In the genomic region with DNA sequence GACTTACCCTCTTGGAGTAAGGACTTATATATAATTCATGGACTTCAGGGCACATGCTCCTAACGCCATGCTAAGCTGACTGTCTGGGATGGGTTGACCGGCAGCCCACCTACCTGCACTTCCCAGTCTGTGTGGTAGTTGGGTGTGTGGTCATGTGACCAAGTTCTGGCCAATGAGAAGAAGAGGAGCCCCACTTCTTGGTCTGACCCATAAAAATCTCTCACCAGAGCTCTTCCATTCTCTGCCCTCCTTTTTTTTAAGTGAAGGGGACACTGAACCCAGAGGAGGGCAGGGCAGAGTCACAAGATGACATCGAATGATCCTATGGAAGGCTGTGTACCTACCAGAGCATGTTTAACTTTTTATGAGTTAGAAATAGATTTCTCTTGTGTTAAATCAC, we compare ENCODE assay signal across 14 cellular contexts.
DNase-seq lines count a peak whose midpoint lies in the region; ATAC-seq and TF ChIP-seq lines count a peak whose summit lies in the region.
"Had no signal": no experiment of that assay in that cellular context is flagged by ENCODE, and none has a peak within 500 bp of the region (broad histone marks: within the 10 kb centered on the region; RNA-seq: fewer than 3 reads in every experiment).

No MANE protein-coding gene starts in this region.

- no peak for TF ChIP-seq EP300 in gastroesophageal sphincter (IDR thresholded peaks at IDR 0.05)

- 50 to 82% methylated on average over 1 to 2 of the region's 3 CpGs for WGBS in gastroesophageal sphincter (ENCODE audit: low coverage in 1 of 2), 2 donors

- peak overlapping the region; percentile 43 for H3K4me2 ChIP-seq in skeletal muscle satellite cell (ENCODE audit: low read length)

- no peak for TF ChIP-seq CTCF in gastroesophageal sphincter (IDR thresholded peaks at IDR 0.05)

- no peaks in the 10 kb centered on the region for H3K9me3 ChIP-seq in gastroesophageal sphincter
- no peaks in the 10 kb centered on the region for H3K9me3 ChIP-seq in skeletal muscle satellite cell (replicated peaks; ENCODE audit: low read length)
- H3K9me3 ChIP-seq: uterus had no signal

- H3K9ac ChIP-seq in skeletal muscle satellite cell (ENCODE audit: low read depth, low read length): peak overlapping the region; percentile 47

- peak; percentile 48 for ATAC-seq in SK-N-SH treated with all-trans-retinoic acid at 6 μM for 48 hours
- no peak for ATAC-seq in gastroesophageal sphincter
- ATAC-seq in HG03045 (IDR thresholded peaks at IDR 0.05; ENCODE audit: unreplicated experiment): no peak
- ATAC-seq in GM19324 (IDR thresholded peaks at IDR 0.05; ENCODE audit: low FRiP score, unreplicated experiment): no peak
- ATAC-seq: activated CD4-positive, alpha-beta T cell treated with anti-CD3 and anti-CD28 coated beads for 36 hours; stimulated activated naive CD8-positive, alpha-beta T cell treated with anti-CD3 and anti-CD28 coated beads, Interleukin-15, amount 100 ng/mL, for 72 hours had no signal

- H3K27me3 ChIP-seq in gastroesophageal sphincter (no peaks in the 10 kb centered on the region), skeletal muscle satellite cell (ENCODE audit: control insufficient read depth, insufficient read depth, low read length) (no peaks in the 10 kb centered on the region)
- H3K27me3 ChIP-seq: uterus had no signal

- peaks cover 2 to 51% (median 22%) of the 10 kb centered on the region in 3 donors for H3K4me1 ChIP-seq in gastroesophageal sphincter
- peaks cover 31% of the 10 kb centered on the region for H3K4me1 ChIP-seq in skeletal muscle satellite cell (ENCODE audit: control insufficient read depth, insufficient read depth, low read length)
- H3K4me1 ChIP-seq: uterus had no signal

- H3K36me3 ChIP-seq in gastroesophageal sphincter (no peaks in the 10 kb centered on the region), skeletal muscle satellite cell (ENCODE audit: insufficient read depth, low read length) (no peaks in the 10 kb centered on the region)
- H3K36me3 ChIP-seq: uterus had no signal

- no peak for TF ChIP-seq POLR2A in gastroesophageal sphincter (IDR thresholded peaks at IDR 0.05)

- peak overlapping the region; percentile 74 to 86 (median 79) for H3K27ac ChIP-seq in gastroesophageal sphincter

- DNase-seq in EL: peak; percentile 32
- no peak for DNase-seq in NCI-H748 (lab: John Stamatoyannopoulos, UW; ENCODE audit: unreplicated experiment)
- no peak for DNase-seq in ecto neural progenitor cell (ENCODE audit: low spot score)
- DNase-seq: activated CD4-positive, alpha-beta T cell treated with anti-CD3 and anti-CD28 coated beads for 36 hours; activated effector memory CD4-positive, alpha-beta T cell treated with anti-CD3 and anti-CD28 coated beads, Interleukin-2, amount 50 U/mL, for 16 hours; NCI-H1048; NCI-H526 treated with DMSO at 0.1 percent for 48 hours; stimulated activated naive CD8-positive, alpha-beta T cell treated with anti-CD3 and anti-CD28 coated beads, Interleukin-15, amount 100 ng/mL, for 72 hours; uterus had no signal

- no peak overlapping the region for H3K4me3 ChIP-seq in gastroesophageal sphincter
- H3K4me3 ChIP-seq in skeletal muscle satellite cell (ENCODE audit: low read length): no peak overlapping the region
- H3K4me3 ChIP-seq: uterus had no signal

TF ChIP-seq in SK-N-SH treated with all-trans-retinoic acid at 6 μM for 48 hours, 23 proteins besides CTCF, POLR2A, EP300 and RAD21:
- TF ChIP-seq RARB (CRISPR knock-in tag; IDR thresholded peaks at IDR 0.05) (no peak), ZFP30 (CRISPR knock-in tag; IDR thresholded peaks at IDR 0.05) (no peak), TOX (CRISPR knock-in tag; IDR thresholded peaks at IDR 0.05; ENCODE audit: borderline replicate concordance) (no peak)
TF ChIP-seq in SK-N-SH treated with all-trans-retinoic acid at 6 μM for 48 hours: peak in this region for 0.
